Comparison of ENCODE assay signal across 1 cellular context in the genomic region with DNA sequence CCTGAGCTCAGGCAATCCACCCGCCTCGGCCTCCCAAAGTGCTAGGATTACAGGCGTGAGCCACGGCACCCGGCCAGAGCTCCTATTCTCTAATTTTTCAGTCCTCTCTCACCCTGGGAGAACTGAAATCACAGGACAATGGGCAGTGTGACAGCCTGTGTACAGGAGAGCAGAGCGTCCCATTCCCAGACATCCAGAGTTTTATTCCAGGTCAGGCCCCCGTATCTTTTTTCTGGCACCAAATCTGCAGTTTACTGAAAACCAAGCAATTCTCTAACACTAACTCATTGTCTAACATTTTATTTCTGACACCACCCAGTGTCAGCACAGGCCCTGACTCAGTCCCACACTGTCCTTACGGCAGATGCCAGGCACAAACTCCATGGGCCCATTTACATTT.
TF ChIP-seq lines count a peak whose summit lies in the region.

No MANE protein-coding gene starts in this region.

TF ChIP-seq in IMR-90, 13 proteins besides CTCF, POLR2A, EP300 and RAD21 (continued from another document):
- TF ChIP-seq MAZ (IDR thresholded peaks at IDR 0.05; ENCODE audit: borderline replicate concordance, low read depth, low read length): no peak
- TF ChIP-seq, protein P1, sequence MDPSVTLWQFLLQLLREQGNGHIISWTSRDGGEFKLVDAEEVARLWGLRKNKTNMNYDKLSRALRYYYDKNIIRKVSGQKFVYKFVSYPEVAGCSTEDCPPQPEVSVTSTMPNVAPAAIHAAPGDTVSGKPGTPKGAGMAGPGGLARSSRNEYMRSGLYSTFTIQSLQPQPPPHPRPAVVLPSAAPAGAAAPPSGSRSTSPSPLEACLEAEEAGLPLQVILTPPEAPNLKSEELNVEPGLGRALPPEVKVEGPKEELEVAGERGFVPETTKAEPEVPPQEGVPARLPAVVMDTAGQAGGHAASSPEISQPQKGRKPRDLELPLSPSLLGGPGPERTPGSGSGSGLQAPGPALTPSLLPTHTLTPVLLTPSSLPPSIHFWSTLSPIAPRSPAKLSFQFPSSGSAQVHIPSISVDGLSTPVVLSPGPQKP (IDR thresholded peaks at IDR 0.05; ENCODE audit: borderline replicate concordance, low read depth, low read length): no peak
- TF ChIP-seq MXI1 (IDR thresholded peaks at IDR 0.05; ENCODE audit: borderline replicate concordance, low read depth, low read length): no peak
- no peak for TF ChIP-seq BHLHE40 (IDR thresholded peaks at IDR 0.05; ENCODE audit: low read depth, low read length)
- TF ChIP-seq FOS (IDR thresholded peaks at IDR 0.05; ENCODE audit: low read depth, low read length): no peak
- TF ChIP-seq CEBPB (IDR thresholded peaks at IDR 0.05; ENCODE audit: low read depth, low read length): no peak
- TF ChIP-seq NFE2L2 (IDR thresholded peaks at IDR 0.05; ENCODE audit: low read depth, low read length): no peak
